ENCODE assay signal across 8 cellular contexts in the genomic region with DNA sequence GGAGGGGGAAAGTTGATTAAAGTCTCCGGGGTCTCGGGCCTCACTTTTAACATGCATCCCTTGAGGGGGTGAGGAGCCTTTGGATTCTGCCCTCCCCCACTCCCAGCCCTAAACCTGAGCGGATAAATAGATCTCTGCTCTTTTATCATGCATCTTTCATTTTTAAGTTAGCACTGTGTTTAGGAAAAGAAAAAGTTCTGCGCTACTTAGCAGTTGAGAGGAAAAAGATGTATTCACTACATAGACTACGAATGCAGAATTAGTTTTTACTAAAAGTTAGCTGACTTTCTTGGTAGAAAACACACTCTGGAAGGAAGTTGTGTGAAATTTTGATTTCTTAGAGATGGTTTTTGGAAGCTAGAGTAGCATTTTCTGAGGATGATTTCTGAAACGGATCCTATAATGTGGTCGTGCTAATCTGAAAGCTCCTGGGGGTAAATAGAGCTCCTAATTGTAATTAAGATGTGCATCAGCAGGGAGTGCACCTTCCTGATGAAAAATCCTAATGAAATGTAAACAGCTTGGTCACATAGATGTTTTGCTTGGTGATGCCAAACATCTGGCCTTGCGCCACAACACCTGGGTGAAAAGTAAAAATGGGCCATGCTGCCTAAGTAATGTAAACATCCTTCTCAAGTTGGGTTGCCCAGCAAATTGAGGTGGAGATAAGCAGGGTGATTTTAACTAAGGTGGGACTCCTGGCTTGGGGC. TPM values are rescaled to one million over a fixed set of nuclear protein-coding genes. Genes with fewer than 3 reads are reported as not detected.
A peak's percentile ranks its signal among the peaks of the same experiment; 100 is the strongest.
DNase-seq lines count a peak whose midpoint lies in the region; ATAC-seq, FAIRE-seq and TF ChIP-seq lines count a peak whose summit lies in the region.

No MANE protein-coding gene starts in this region.

- H3K27ac ChIP-seq in astrocyte (ENCODE audit: low read depth, low read length) (no peak overlapping the region), thymus (ENCODE audit: low read depth) (no peak overlapping the region)

- WGBS in thymus, result 52% methylated on average over 8 of the region's 8 CpGs

- no peak for DNase-seq in activated T-cell treated with anti-CD3 and anti-CD28 coated beads, Interleukin-2, amount 50 U/mL, for 24 hours
- no peak for DNase-seq in activated T-cell treated with anti-CD3 and anti-CD28 coated beads, Interleukin-2, amount 50 U/mL, for 1 hour
- no peak for DNase-seq in astrocyte (ENCODE audit: low read depth)
- peak; percentile 22 for DNase-seq in left kidney (ENCODE audit: low read depth, low spot score)
- no peak for DNase-seq in SW480 (ENCODE audit: low spot score)
- no peak for DNase-seq in ureter (ENCODE audit: low spot score)

- H3K4me1 Mint-ChIP-seq in activated T-cell treated with anti-CD3 and anti-CD28 coated beads, Interleukin-2, amount 50 U/mL, for 24 hours (ENCODE audit: low read depth), result peaks cover 18% of the 10 kb centered on the region
- H3K4me1 Mint-ChIP-seq in astrocyte (ENCODE audit: low read depth, unreplicated experiment), result peaks cover 50% of the 10 kb centered on the region

- peak overlapping the region; percentile 70 for H3K4me3 Mint-ChIP-seq in activated T-cell treated with anti-CD3 and anti-CD28 coated beads, Interleukin-2, amount 50 U/mL, for 24 hours
- H3K4me3 Mint-ChIP-seq in astrocyte (ENCODE audit: unreplicated experiment), result peak overlapping the region; percentile 98

- H3K27ac Mint-ChIP-seq in activated T-cell treated with anti-CD3 and anti-CD28 coated beads, Interleukin-2, amount 50 U/mL, for 24 hours, result no peak overlapping the region
- peak overlapping the region; percentile 68 for H3K27ac Mint-ChIP-seq in astrocyte (ENCODE audit: unreplicated experiment)

- H2AFZ ChIP-seq in astrocyte (ENCODE audit: low read depth, low read length), result peak overlapping the region; percentile 75

- no peak for TF ChIP-seq CTCF in astrocyte (IDR thresholded peaks at IDR 0.05; ENCODE audit: insufficient read depth, low read depth, low read length)

- H3K9ac ChIP-seq in astrocyte (ENCODE audit: low read length), result peak overlapping the region; percentile 82

- H3K9me3 Mint-ChIP-seq in activated T-cell treated with anti-CD3 and anti-CD28 coated beads, Interleukin-2, amount 50 U/mL, for 24 hours, result no peaks in the 10 kb centered on the region
- H3K9me3 Mint-ChIP-seq in astrocyte (ENCODE audit: unreplicated experiment), result no peaks in the 10 kb centered on the region

- FAIRE-seq in astrocyte (lab: Jason Lieb, UNC), result no peak

- ATAC-seq in GM19395 (IDR thresholded peaks at IDR 0.05; ENCODE audit: unreplicated experiment), result no peak

- H3K4me3 ChIP-seq in astrocyte (ENCODE audit: insufficient read depth, low read depth, low read length), result peak overlapping the region; percentile 77
- H3K4me3 ChIP-seq in thymus (ENCODE audit: low read length), result peak overlapping the region; percentile 57

- H3K9me3 ChIP-seq in astrocyte (ENCODE audit: insufficient read depth, low read depth, low read length) (no peaks in the 10 kb centered on the region), thymus (ENCODE audit: control insufficient read depth) (no peaks in the 10 kb centered on the region)

- no peaks in the 10 kb centered on the region for H3K36me3 ChIP-seq in astrocyte (ENCODE audit: insufficient read depth, low read length)
- no peaks in the 10 kb centered on the region for H3K36me3 ChIP-seq in thymus (ENCODE audit: control insufficient read depth, insufficient read depth)

- H3K36me3 Mint-ChIP-seq in activated T-cell treated with anti-CD3 and anti-CD28 coated beads, Interleukin-2, amount 50 U/mL, for 24 hours (ENCODE audit: low read depth), result no peaks in the 10 kb centered on the region
- peaks cover 3% of the 10 kb centered on the region for H3K36me3 Mint-ChIP-seq in astrocyte (ENCODE audit: low read depth, unreplicated experiment)

- peaks cover 12% of the 10 kb centered on the region for H3K4me1 ChIP-seq in astrocyte (ENCODE audit: insufficient read depth, low read length)
- no peaks in the 10 kb centered on the region for H3K4me1 ChIP-seq in thymus (ENCODE audit: control insufficient read depth, insufficient read depth, low read length)

- H3K27me3 ChIP-seq in astrocyte (ENCODE audit: insufficient read depth, low read length) (peaks cover 8% of the 10 kb centered on the region), thymus (ENCODE audit: control insufficient read depth, insufficient read depth) (peaks cover 37% of the 10 kb centered on the region)

- peaks cover 72% of the 10 kb centered on the region for H3K27me3 Mint-ChIP-seq in activated T-cell treated with anti-CD3 and anti-CD28 coated beads, Interleukin-2, amount 50 U/mL, for 24 hours
- H3K27me3 Mint-ChIP-seq in astrocyte (ENCODE audit: low read depth, unreplicated experiment), result no peaks in the 10 kb centered on the region

- peaks cover 64% of the 10 kb centered on the region for H3K79me2 ChIP-seq in astrocyte (ENCODE audit: insufficient read depth, low read length)

- peaks cover 55% of the 10 kb centered on the region for H4K20me1 ChIP-seq in astrocyte (ENCODE audit: insufficient read depth, low read length)

- H3K4me2 ChIP-seq in astrocyte (ENCODE audit: low read length), result peak overlapping the region; percentile 87

RNA-seq across cellular contexts. Expression of a gene that starts 1.8 kb away (rescaled TPM):
- total RNA-seq in astrocyte, result 38.3 and 40.5 TPM in 2 replicates
- 1.5 TPM for polyA plus RNA-seq in thymus
- 6.2 TPM for total RNA-seq in ureter
